Comparison of ENCODE assay signal across 28 cellular contexts in the genomic region with DNA sequence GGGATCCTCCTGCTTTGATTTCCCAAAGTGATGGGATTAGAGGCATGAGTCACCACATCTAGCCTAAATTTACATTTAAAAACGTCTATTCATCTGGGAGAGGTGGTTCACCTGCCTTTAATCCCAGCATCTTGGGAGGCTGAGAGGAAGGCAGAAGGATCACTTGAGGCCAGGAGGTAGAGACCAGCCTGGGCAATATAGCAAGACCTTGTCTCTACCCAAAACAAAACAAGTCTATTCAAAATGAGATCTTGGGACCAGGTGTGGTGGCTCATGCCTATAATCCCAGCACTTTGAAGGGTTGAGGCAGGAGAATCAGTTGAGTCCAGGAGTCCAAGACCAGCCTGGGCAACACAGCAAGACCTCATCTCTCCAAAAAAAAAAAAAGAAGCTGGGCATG.
"Had no signal": no experiment of that assay in that cellular context is flagged by ENCODE, and none has a peak within 500 bp of the region (broad histone marks: within the 10 kb centered on the region; RNA-seq: fewer than 3 reads in every experiment).

No MANE protein-coding gene starts in this region.

- ATAC-seq: natural killer cell; psoas muscle; right cardiac atrium; right lobe of liver; stimulated activated effector memory CD8-positive, alpha-beta T cell treated with anti-CD3 and anti-CD28 coated beads, Interleukin-12 subunit alpha, Interleukin-12 subunit beta, amount 100 ng/mL, for 72 hours; stimulated activated naive B cell treated with anti-CD40 and anti-IgM and Interleukin-4, amounts not matched to agents 10 μg/mL and 1 μg/mL and 100 μg/mL, for 72 hours had no signal

- H3K36me3 ChIP-seq: neural progenitor cell, right lobe of liver, sigmoid colon, stomach, thoracic aorta, thyroid gland, tibial nerve, upper lobe of left lung, vagina had no signal

- H3K4me2 ChIP-seq: neural progenitor cell had no signal

- H3K4me3 ChIP-seq: neural progenitor cell, psoas muscle, right lobe of liver, sigmoid colon, stomach, thoracic aorta, thyroid gland, tibial nerve, upper lobe of left lung, vagina had no signal

- FAIRE-seq: small intestine, urothelium cell line had no signal

- H3K36me3 Mint-ChIP-seq: natural killer cell; neural progenitor cell; stimulated activated effector memory CD8-positive, alpha-beta T cell treated with anti-CD3 and anti-CD28 coated beads, Interleukin-12 subunit alpha, Interleukin-12 subunit beta, amount 100 ng/mL, for 72 hours; stimulated activated naive B cell treated with anti-CD40 and anti-IgM and Interleukin-4, amounts not matched to agents 10 μg/mL and 1 μg/mL and 100 μg/mL, for 72 hours had no signal

- H3K4me3 Mint-ChIP-seq: natural killer cell; nephron; neural progenitor cell; stimulated activated effector memory CD8-positive, alpha-beta T cell treated with anti-CD3 and anti-CD28 coated beads, Interleukin-12 subunit alpha, Interleukin-12 subunit beta, amount 100 ng/mL, for 72 hours; stimulated activated naive B cell treated with anti-CD40 and anti-IgM and Interleukin-4, amounts not matched to agents 10 μg/mL and 1 μg/mL and 100 μg/mL, for 72 hours; stimulated activated naive CD8-positive, alpha-beta T cell treated with anti-CD3 and anti-CD28 coated beads, Interleukin-15, Interleukin-2, amounts not matched to agents 100 ng/mL and 50 ng/mL, for 24 hours had no signal

- H3K9me3 Mint-ChIP-seq: natural killer cell; nephron; neural progenitor cell; stimulated activated effector memory CD8-positive, alpha-beta T cell treated with anti-CD3 and anti-CD28 coated beads, Interleukin-12 subunit alpha, Interleukin-12 subunit beta, amount 100 ng/mL, for 72 hours; stimulated activated naive B cell treated with anti-CD40 and anti-IgM and Interleukin-4, amounts not matched to agents 10 μg/mL and 1 μg/mL and 100 μg/mL, for 72 hours; stimulated activated naive CD8-positive, alpha-beta T cell treated with anti-CD3 and anti-CD28 coated beads, Interleukin-15, Interleukin-2, amounts not matched to agents 100 ng/mL and 50 ng/mL, for 24 hours had no signal

- H2AFZ ChIP-seq: neural progenitor cell, parathyroid adenoma had no signal

- DNase-seq: natural killer cell; occipital lobe; posterior cingulate gyrus; psoas muscle; right cardiac atrium; right lobe of liver; sigmoid colon; small intestine; stimulated activated CD4-positive, alpha-beta T cell treated with anti-CD3 and anti-CD28 coated beads, Interleukin-15, amount 100 ng/mL, for 24 hours; stimulated activated CD4-positive, alpha-beta T cell treated with anti-CD3 and anti-CD28 coated beads, Interleukin-2, amount 100 ng/mL, for 24 hours; stimulated activated CD4-positive, alpha-beta T cell treated with anti-CD3 and anti-CD28 coated beads, Interleukin-2, amount 100 ng/mL, for 48 hours; stimulated activated CD4-positive, alpha-beta T cell treated with anti-CD3 and anti-CD28 coated beads, Interleukin-4, amount 100 ng/mL, for 24 hours; stimulated activated naive B cell treated with anti-CD40 and anti-IgM and Interleukin-4, amounts not matched to agents 10 μg/mL and 1 μg/mL and 100 μg/mL, for 72 hours; stimulated activated naive CD4-positive, alpha-beta T cell treated with Interleukin-2 at 50 U/mL for 16 hours; stomach; thyroid gland; trophoblast cell; upper lobe of left lung had no signal

- H3K27ac ChIP-seq: neural progenitor cell, parathyroid adenoma, psoas muscle, right lobe of liver, sigmoid colon, stomach, thoracic aorta, thyroid gland, tibial nerve, upper lobe of left lung, vagina had no signal

- H3K9ac ChIP-seq: neural progenitor cell, parathyroid adenoma had no signal

- H3K27ac Mint-ChIP-seq: natural killer cell; nephron; neural progenitor cell; progenitor cell of endocrine pancreas; stimulated activated effector memory CD8-positive, alpha-beta T cell treated with anti-CD3 and anti-CD28 coated beads, Interleukin-12 subunit alpha, Interleukin-12 subunit beta, amount 100 ng/mL, for 72 hours; stimulated activated naive B cell treated with anti-CD40 and anti-IgM and Interleukin-4, amounts not matched to agents 10 μg/mL and 1 μg/mL and 100 μg/mL, for 72 hours; stimulated activated naive CD8-positive, alpha-beta T cell treated with anti-CD3 and anti-CD28 coated beads, Interleukin-15, Interleukin-2, amounts not matched to agents 100 ng/mL and 50 ng/mL, for 24 hours had no signal

- H3K9me3 ChIP-seq: psoas muscle, right lobe of liver, sigmoid colon, stomach, thoracic aorta, thyroid gland, tibial nerve, upper lobe of left lung, vagina had no signal

- H3K4me1 ChIP-seq: parathyroid adenoma, psoas muscle, vagina had no signal

- H3K27me3 ChIP-seq: right lobe of liver, sigmoid colon, thyroid gland, tibial nerve, upper lobe of left lung, vagina had no signal

- H3K79me2 ChIP-seq: parathyroid adenoma had no signal
